37 cellular contexts compared by ENCODE assay signal in the genomic region with DNA sequence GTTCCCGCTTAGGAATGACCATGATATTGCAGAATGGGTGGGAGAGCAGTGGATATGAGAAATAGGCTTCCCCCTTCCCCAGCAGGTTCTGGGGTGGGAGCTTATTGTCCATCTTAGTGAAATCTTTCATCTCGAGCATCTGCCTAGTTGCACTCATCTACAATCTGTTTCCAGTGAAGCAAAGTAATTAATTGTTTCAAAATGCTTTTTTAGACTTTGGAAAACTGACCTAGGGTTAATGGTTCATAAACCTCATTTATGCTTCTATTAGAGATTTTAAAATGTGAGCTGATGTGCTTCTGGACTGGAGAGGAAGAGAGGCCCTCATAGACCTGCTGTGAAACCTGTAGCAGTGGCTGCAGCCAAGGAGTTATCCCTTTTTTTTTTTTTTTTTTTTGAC.
"Had no signal": no experiment of that assay in that cellular context is flagged by ENCODE, and none has a peak within 500 bp of the region (broad histone marks: within the 10 kb centered on the region; RNA-seq: fewer than 3 reads in every experiment).

No MANE protein-coding gene starts in this region.

- H3K4me3 Mint-ChIP-seq: activated naive CD4-positive, alpha-beta T cell treated with anti-CD3 and anti-CD28 coated beads for 36 hours; activated naive CD4-positive, alpha-beta T cell treated with anti-CD3 and anti-CD28 coated beads, Interleukin-2, amount 10 ng/mL, durations not matched to agents 7 days and 5 days; activated naive CD4-positive, alpha-beta T cell treated with anti-CD3 and anti-CD28 coated beads, Interleukin-2, amount 50 U/mL, for 24 hours; activated naive CD8-positive, alpha-beta T cell; activated naive CD8-positive, alpha-beta T cell treated with anti-CD3 and anti-CD28 coated beads for 36 hours; activated naive CD8-positive, alpha-beta T cell treated with anti-CD3 and anti-CD28 coated beads, Interleukin-2, amount 10 ng/mL, durations not matched to agents 7 days and 5 days; activated naive CD8-positive, alpha-beta T cell treated with anti-CD3 and anti-CD28 coated beads, Interleukin-2, amount 50 U/mL, for 24 hours; activated T-cell treated with anti-CD3 and anti-CD28 coated beads, Interleukin-2, amount 50 U/mL, for 24 hours; activated T-cell treated with anti-CD3 and anti-CD28 coated beads, Interleukin-2, amount 50 U/mL, for 4 hours; activated T-cell treated with anti-CD3 and anti-CD28 coated beads, Interleukin-2, amount 50 U/mL, for 72 hours; activated T-helper 1 cell treated with anti-CD3 and anti-CD28 coated beads, Interleukin-12 subunit alpha, Interleukin-12 subunit beta, Interleukin-2, Interleukin-4 antibody, amounts not matched to agents 30 ng/mL and 10 ng/mL and 1 ng/mL, durations not matched to agents 14 hours and 24 hours and 36 hours; activated T-helper 17 cell treated with anti-CD3 and anti-CD28 coated beads, Interleukin-2, amount 50 U/mL, for 72 hours; brain; central memory CD8-positive, alpha-beta T cell had no signal

- DNase-seq: activated effector memory CD4-positive, alpha-beta T cell treated with anti-CD3 and anti-CD28 coated beads, Interleukin-2, amount 50 U/mL, for 16 hours; activated effector memory CD4-positive, alpha-beta T cell treated with Interleukin-2 at 50 U/mL for 16 hours; activated gamma-delta T cell; activated gamma-delta T cell treated with Interleukin-2 at 50 U/mL for 16 hours; activated naive CD4-positive, alpha-beta T cell; activated naive CD4-positive, alpha-beta T cell treated with anti-CD3 and anti-CD28 coated beads for 36 hours; activated naive CD4-positive, alpha-beta T cell treated with anti-CD3 and anti-CD28 coated beads, Interleukin-2, amount 10 ng/mL, durations not matched to agents 7 days and 5 days; activated naive CD4-positive, alpha-beta T cell treated with anti-CD3 and anti-CD28 coated beads, Interleukin-2, amount 50 U/mL, for 16 hours; activated naive CD4-positive, alpha-beta T cell treated with Interleukin-2 at 50 U/mL for 16 hours; activated naive CD8-positive, alpha-beta T cell treated with anti-CD3 and anti-CD28 coated beads for 36 hours; activated naive CD8-positive, alpha-beta T cell treated with anti-CD3 and anti-CD28 coated beads, Interleukin-2, amount 10 ng/mL, durations not matched to agents 7 days and 5 days; activated naive CD8-positive, alpha-beta T cell treated with anti-CD3 and anti-CD28 coated beads, Interleukin-2, amount 50 U/mL, for 24 hours; activated T-cell treated with anti-CD3 and anti-CD28 coated beads, Interleukin-2, amount 50 U/mL, for 24 hours; activated T-cell treated with anti-CD3 and anti-CD28 coated beads, Interleukin-2, amount 50 U/mL, for 4 hours; activated T-cell treated with anti-CD3 and anti-CD28 coated beads, Interleukin-2, amount 50 U/mL, for 48 hours; activated T-cell treated with anti-CD3 and anti-CD28 coated beads, Interleukin-2, amount 50 U/mL, for 72 hours; adrenal gland; amniotic stem cell; amygdala; anterior cingulate cortex; aorta; body of pancreas; brain microvascular endothelial cell; caudate nucleus; central memory CD4-positive, alpha-beta T cell; cerebellar nuclear complex had no signal

- H3K4me3 ChIP-seq: adrenal gland, ascending aorta, body of pancreas, breast epithelium, cardiac muscle cell had no signal

- H3K4me1 ChIP-seq: adrenal gland, ascending aorta, body of pancreas, breast epithelium had no signal

- H3K27ac ChIP-seq: adrenal gland, ascending aorta, body of pancreas, brain microvascular endothelial cell, breast epithelium, cardiac muscle cell had no signal

- ATAC-seq: activated naive CD4-positive, alpha-beta T cell treated with anti-CD3 and anti-CD28 coated beads, Interleukin-2, amount 50 U/mL, for 72 hours; activated naive CD8-positive, alpha-beta T cell treated with anti-CD3 and anti-CD28 coated beads, Interleukin-2, amount 50 U/mL, for 24 hours; activated T-cell treated with anti-CD3 and anti-CD28 coated beads, Interleukin-2, amount 50 U/mL, for 4 hours; activated T-cell treated with anti-CD3 and anti-CD28 coated beads, Interleukin-2, amount 50 U/mL, for 72 hours; activated T-helper 17 cell treated with anti-CD3 and anti-CD28 coated beads, Interleukin-2, amount 50 U/mL, for 72 hours; body of pancreas had no signal

- H3K36me3 ChIP-seq: adrenal gland, ascending aorta, brain microvascular endothelial cell, breast epithelium, cardiac muscle cell had no signal

- H3K36me3 Mint-ChIP-seq: activated naive CD4-positive, alpha-beta T cell treated with anti-CD3 and anti-CD28 coated beads, Interleukin-2, amount 10 ng/mL, durations not matched to agents 7 days and 5 days; activated naive CD4-positive, alpha-beta T cell treated with anti-CD3 and anti-CD28 coated beads, Interleukin-2, amount 50 U/mL, for 24 hours; activated naive CD4-positive, alpha-beta T cell treated with anti-CD3 and anti-CD28 coated beads, Interleukin-2, amount 50 U/mL, for 72 hours; activated naive CD8-positive, alpha-beta T cell; activated naive CD8-positive, alpha-beta T cell treated with anti-CD3 and anti-CD28 coated beads for 36 hours; activated naive CD8-positive, alpha-beta T cell treated with anti-CD3 and anti-CD28 coated beads, Interleukin-2, amount 10 ng/mL, durations not matched to agents 7 days and 5 days; brain had no signal

- H3K4me1 Mint-ChIP-seq: activated naive CD4-positive, alpha-beta T cell treated with anti-CD3 and anti-CD28 coated beads, Interleukin-2, amount 10 ng/mL, durations not matched to agents 7 days and 5 days; activated naive CD4-positive, alpha-beta T cell treated with anti-CD3 and anti-CD28 coated beads, Interleukin-2, amount 50 U/mL, for 24 hours; activated naive CD8-positive, alpha-beta T cell treated with anti-CD3 and anti-CD28 coated beads for 36 hours; activated naive CD8-positive, alpha-beta T cell treated with anti-CD3 and anti-CD28 coated beads, Interleukin-2, amount 10 ng/mL, durations not matched to agents 7 days and 5 days; activated naive CD8-positive, alpha-beta T cell treated with anti-CD3 and anti-CD28 coated beads, Interleukin-2, amount 50 U/mL, for 24 hours; activated T-helper 17 cell treated with anti-CD3 and anti-CD28 coated beads, Interleukin-2, amount 50 U/mL, for 72 hours; brain; central memory CD8-positive, alpha-beta T cell had no signal

- H3K27ac Mint-ChIP-seq: activated naive CD4-positive, alpha-beta T cell treated with anti-CD3 and anti-CD28 coated beads for 36 hours; activated naive CD4-positive, alpha-beta T cell treated with anti-CD3 and anti-CD28 coated beads, Interleukin-2, amount 10 ng/mL, durations not matched to agents 7 days and 5 days; activated naive CD4-positive, alpha-beta T cell treated with anti-CD3 and anti-CD28 coated beads, Interleukin-2, amount 50 U/mL, for 24 hours; activated naive CD4-positive, alpha-beta T cell treated with anti-CD3 and anti-CD28 coated beads, Interleukin-2, amount 50 U/mL, for 72 hours; activated naive CD8-positive, alpha-beta T cell; activated naive CD8-positive, alpha-beta T cell treated with anti-CD3 and anti-CD28 coated beads for 36 hours; activated naive CD8-positive, alpha-beta T cell treated with anti-CD3 and anti-CD28 coated beads, Interleukin-2, amount 10 ng/mL, durations not matched to agents 7 days and 5 days; activated naive CD8-positive, alpha-beta T cell treated with anti-CD3 and anti-CD28 coated beads, Interleukin-2, amount 50 U/mL, for 24 hours; activated T-cell treated with anti-CD3 and anti-CD28 coated beads, Interleukin-2, amount 50 U/mL, for 24 hours; activated T-cell treated with anti-CD3 and anti-CD28 coated beads, Interleukin-2, amount 50 U/mL, for 72 hours; activated T-helper 1 cell treated with anti-CD3 and anti-CD28 coated beads, Interleukin-12 subunit alpha, Interleukin-12 subunit beta, Interleukin-2, Interleukin-4 antibody, amounts not matched to agents 30 ng/mL and 10 ng/mL and 1 ng/mL, durations not matched to agents 14 hours and 24 hours and 36 hours; activated T-helper 17 cell treated with anti-CD3 and anti-CD28 coated beads, Interleukin-2, amount 50 U/mL, for 72 hours; activated T-helper 2 cell treated with anti-CD3 and anti-CD28 coated beads, Interferon-gamma antibody, Interleukin-2, Interleukin-4, amounts not matched to agents 10 μg/mL and 5 μg/mL and 100 μg/mL, durations not matched to agents 14 hours and 24 hours and 36 hours; brain had no signal

- H3K27me3 ChIP-seq: adrenal gland, ascending aorta, body of pancreas, brain microvascular endothelial cell, breast epithelium, cardiac muscle cell had no signal

- H3K27me3 Mint-ChIP-seq: activated naive CD4-positive, alpha-beta T cell treated with anti-CD3 and anti-CD28 coated beads, Interleukin-2, amount 10 ng/mL, durations not matched to agents 7 days and 5 days had no signal

- H3K9me3 ChIP-seq: adrenal gland, ascending aorta, body of pancreas, breast epithelium had no signal

- H3K9me3 Mint-ChIP-seq: activated naive CD4-positive, alpha-beta T cell treated with anti-CD3 and anti-CD28 coated beads for 36 hours; activated naive CD4-positive, alpha-beta T cell treated with anti-CD3 and anti-CD28 coated beads, Interleukin-2, amount 10 ng/mL, durations not matched to agents 7 days and 5 days; activated naive CD8-positive, alpha-beta T cell treated with anti-CD3 and anti-CD28 coated beads for 36 hours; activated naive CD8-positive, alpha-beta T cell treated with anti-CD3 and anti-CD28 coated beads, Interleukin-2, amount 10 ng/mL, durations not matched to agents 7 days and 5 days; activated naive CD8-positive, alpha-beta T cell treated with anti-CD3 and anti-CD28 coated beads, Interleukin-2, amount 50 U/mL, for 24 hours; activated T-cell treated with anti-CD3 and anti-CD28 coated beads, Interleukin-2, amount 50 U/mL, for 24 hours; activated T-cell treated with anti-CD3 and anti-CD28 coated beads, Interleukin-2, amount 50 U/mL, for 4 hours; central memory CD8-positive, alpha-beta T cell had no signal
